14 cellular contexts compared by ENCODE assay signal in the genomic region with DNA sequence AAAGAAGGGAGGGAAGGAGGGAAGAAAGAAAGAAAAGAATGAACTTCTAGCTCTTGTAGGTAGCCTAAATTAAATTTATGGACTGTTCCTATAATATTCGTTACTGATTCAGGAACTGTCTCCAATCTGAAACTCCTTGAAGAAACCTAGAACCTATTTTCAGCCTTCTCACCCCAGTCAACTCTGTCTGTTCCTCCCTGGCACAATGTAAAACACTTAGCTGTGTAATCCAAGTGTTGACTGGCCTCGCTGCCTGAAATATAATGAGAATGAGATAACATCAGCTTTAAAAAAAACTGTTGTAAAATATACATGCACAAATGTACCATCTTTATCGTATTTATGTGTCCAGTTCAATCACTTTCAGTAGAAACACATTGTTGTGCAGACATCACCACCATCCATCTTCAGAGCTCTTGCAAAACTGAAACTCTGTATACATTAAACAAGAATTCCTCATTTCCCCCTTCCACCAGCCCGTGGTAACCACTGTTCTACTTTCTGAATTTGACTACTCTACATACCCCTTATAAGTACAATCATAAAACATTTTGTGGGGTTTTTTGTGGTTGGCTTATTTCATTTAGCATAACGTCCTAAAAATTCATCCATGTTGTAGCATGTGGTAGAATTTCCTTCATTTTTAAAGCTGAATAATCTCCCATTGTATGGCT.
DNase-seq lines count a peak whose midpoint lies in the region; ATAC-seq and TF ChIP-seq lines count a peak whose summit lies in the region.
"Had no signal": no experiment of that assay in that cellular context is flagged by ENCODE, and none has a peak within 500 bp of the region (broad histone marks: within the 10 kb centered on the region; RNA-seq: fewer than 3 reads in every experiment).

No MANE protein-coding gene starts in this region.

- DNase-seq in stimulated activated CD4-positive, alpha-beta T cell treated with anti-CD3 and anti-CD28 coated beads, Interleukin-15, amount 100 ng/mL, for 24 hours: peak; percentile 35
- no peak for DNase-seq in stimulated activated CD4-positive, alpha-beta T cell treated with anti-CD3 and anti-CD28 coated beads, Interleukin-4, amount 100 ng/mL, for 1 hour
- DNase-seq in brain microvascular endothelial cell (no peak), LoVo (ENCODE audit: low spot score) (no peak), NCI-H748 (lab: John Stamatoyannopoulos, UW; ENCODE audit: unreplicated experiment) (no peak), 8988T (no peak)
- DNase-seq: activated effector memory CD4-positive, alpha-beta T cell treated with anti-CD3 and anti-CD28 coated beads, Interleukin-2, amount 50 U/mL, for 16 hours; C1 segment of cervical spinal cord; hippocampal formation; NCI-H446 treated with DMSO at 0.1 percent for 48 hours; T-helper 17 cell had no signal

- H3K27ac ChIP-seq in brain microvascular endothelial cell: no peak overlapping the region
- H3K27ac ChIP-seq: thoracic aorta had no signal

- no peaks in the 10 kb centered on the region for H3K36me3 ChIP-seq in brain microvascular endothelial cell (replicated peaks)
- H3K36me3 ChIP-seq: thoracic aorta had no signal

- peaks cover 3% of the 10 kb centered on the region for H3K27me3 ChIP-seq in brain microvascular endothelial cell (replicated peaks)

- H3K4me3 ChIP-seq in brain microvascular endothelial cell (ENCODE audit: low read depth, low read length): no peak overlapping the region
- H3K4me3 ChIP-seq: thoracic aorta had no signal

- no peak for TF ChIP-seq CTCF in brain microvascular endothelial cell (IDR thresholded peaks at IDR 0.05; ENCODE audit: low read depth, low read length, missing control alignments)

- in situ Hi-C loops in brain microvascular endothelial cell (cut with HindIII; ENCODE audit: low pct_ligation_motif_present, low sequenced_read_pairs): no loop called here

- ATAC-seq in GM21786 (IDR thresholded peaks at IDR 0.05; ENCODE audit: unreplicated experiment) (peak; percentile 97), HG03442 (IDR thresholded peaks at IDR 0.05; ENCODE audit: unreplicated experiment) (peak; percentile 96)
- ATAC-seq: T-helper 17 cell had no signal
